1 cellular context compared by ENCODE assay signal in the genomic region with DNA sequence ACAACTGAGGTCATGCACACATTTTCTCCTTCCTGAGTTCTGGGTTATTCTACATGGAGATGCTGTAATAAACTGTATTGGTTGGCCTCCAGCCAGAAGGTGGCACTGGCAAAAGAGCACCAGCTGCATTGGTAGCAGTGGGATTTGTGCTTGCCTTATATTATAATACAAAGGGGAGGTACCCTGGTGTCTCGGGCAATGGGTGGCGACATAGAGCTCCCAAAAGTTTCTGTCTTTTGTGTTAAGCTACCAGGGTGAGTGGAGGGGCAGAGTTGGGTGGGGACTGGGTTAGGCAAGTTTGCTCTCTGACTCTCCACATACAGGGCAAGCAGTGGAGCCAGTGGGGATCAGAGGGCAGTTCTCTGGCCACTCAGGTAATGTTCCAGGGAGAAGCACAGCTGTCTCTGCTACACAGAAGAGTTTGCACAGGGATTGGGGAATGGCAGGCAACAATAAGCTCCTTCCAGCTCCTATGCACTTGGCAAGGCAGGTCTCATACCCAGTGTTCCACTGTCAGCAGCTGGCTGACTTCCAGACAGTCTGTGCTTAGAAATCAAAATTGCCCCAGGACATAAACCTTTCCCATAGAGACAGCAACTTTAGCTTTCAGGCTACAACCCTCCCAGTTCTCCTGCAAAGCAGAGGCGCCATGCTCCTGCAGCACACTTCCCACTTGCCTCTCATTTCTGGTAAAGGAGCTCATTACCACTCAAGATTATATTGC.
TF ChIP-seq lines count a peak whose summit lies in the region.

No MANE protein-coding gene starts in this region.

TF ChIP-seq in WTC11, 78 proteins besides CTCF, POLR2A, EP300 and RAD21:
- TF ChIP-seq, protein P1, sequence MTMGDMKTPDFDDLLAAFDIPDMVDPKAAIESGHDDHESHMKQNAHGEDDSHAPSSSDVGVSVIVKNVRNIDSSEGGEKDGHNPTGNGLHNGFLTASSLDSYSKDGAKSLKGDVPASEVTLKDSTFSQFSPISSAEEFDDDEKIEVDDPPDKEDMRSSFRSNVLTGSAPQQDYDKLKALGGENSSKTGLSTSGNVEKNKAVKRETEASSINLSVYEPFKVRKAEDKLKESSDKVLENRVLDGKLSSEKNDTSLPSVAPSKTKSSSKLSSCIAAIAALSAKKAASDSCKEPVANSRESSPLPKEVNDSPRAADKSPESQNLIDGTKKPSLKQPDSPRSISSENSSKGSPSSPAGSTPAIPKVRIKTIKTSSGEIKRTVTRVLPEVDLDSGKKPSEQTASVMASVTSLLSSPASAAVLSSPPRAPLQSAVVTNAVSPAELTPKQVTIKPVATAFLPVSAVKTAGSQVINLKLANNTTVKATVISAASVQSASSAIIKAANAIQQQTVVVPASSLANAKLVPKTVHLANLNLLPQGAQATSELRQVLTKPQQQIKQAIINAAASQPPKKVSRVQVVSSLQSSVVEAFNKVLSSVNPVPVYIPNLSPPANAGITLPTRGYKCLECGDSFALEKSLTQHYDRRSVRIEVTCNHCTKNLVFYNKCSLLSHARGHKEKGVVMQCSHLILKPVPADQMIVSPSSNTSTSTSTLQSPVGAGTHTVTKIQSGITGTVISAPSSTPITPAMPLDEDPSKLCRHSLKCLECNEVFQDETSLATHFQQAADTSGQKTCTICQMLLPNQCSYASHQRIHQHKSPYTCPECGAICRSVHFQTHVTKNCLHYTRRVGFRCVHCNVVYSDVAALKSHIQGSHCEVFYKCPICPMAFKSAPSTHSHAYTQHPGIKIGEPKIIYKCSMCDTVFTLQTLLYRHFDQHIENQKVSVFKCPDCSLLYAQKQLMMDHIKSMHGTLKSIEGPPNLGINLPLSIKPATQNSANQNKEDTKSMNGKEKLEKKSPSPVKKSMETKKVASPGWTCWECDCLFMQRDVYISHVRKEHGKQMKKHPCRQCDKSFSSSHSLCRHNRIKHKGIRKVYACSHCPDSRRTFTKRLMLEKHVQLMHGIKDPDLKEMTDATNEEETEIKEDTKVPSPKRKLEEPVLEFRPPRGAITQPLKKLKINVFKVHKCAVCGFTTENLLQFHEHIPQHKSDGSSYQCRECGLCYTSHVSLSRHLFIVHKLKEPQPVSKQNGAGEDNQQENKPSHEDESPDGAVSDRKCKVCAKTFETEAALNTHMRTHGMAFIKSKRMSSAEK (CRISPR knock-in tag; IDR thresholded peaks at IDR 0.05; ENCODE audit: borderline replicate concordance): no peak
- TF ChIP-seq JUN (CRISPR knock-in tag; IDR thresholded peaks at IDR 0.05): no peak
- TF ChIP-seq, protein P2, sequence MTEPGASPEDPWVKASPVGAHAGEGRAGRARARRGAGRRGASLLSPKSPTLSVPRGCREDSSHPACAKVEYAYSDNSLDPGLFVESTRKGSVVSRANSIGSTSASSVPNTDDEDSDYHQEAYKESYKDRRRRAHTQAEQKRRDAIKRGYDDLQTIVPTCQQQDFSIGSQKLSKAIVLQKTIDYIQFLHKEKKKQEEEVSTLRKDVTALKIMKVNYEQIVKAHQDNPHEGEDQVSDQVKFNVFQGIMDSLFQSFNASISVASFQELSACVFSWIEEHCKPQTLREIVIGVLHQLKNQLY (CRISPR knock-in tag; IDR thresholded peaks at IDR 0.05): no peak
- TF ChIP-seq, protein P3, sequence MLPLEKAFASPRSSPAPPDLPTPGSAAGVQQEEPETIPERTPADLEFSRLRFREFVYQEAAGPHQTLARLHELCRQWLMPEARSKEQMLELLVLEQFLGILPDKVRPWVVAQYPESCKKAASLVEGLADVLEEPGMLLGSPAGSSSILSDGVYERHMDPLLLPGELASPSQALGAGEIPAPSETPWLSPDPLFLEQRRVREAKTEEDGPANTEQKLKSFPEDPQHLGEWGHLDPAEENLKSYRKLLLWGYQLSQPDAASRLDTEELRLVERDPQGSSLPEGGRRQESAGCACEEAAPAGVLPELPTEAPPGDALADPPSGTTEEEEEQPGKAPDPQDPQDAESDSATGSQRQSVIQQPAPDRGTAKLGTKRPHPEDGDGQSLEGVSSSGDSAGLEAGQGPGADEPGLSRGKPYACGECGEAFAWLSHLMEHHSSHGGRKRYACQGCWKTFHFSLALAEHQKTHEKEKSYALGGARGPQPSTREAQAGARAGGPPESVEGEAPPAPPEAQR (CRISPR knock-in tag; IDR thresholded peaks at IDR 0.05): no peak
- TF ChIP-seq ZNF263 (CRISPR knock-in tag; IDR thresholded peaks at IDR 0.05; ENCODE audit: low read depth): no peak
- TF ChIP-seq RORB (CRISPR knock-in tag; IDR thresholded peaks at IDR 0.05): no peak
- no peak for TF ChIP-seq GRHL2 (CRISPR knock-in tag; IDR thresholded peaks at IDR 0.05; ENCODE audit: insufficient replicate concordance, severe bottlenecking)
- no peak for TF ChIP-seq ZNF232 (CRISPR knock-in tag; IDR thresholded peaks at IDR 0.05)
- no peak for TF ChIP-seq TEAD4 (CRISPR knock-in tag; IDR thresholded peaks at IDR 0.05)
- TF ChIP-seq, protein P4, sequence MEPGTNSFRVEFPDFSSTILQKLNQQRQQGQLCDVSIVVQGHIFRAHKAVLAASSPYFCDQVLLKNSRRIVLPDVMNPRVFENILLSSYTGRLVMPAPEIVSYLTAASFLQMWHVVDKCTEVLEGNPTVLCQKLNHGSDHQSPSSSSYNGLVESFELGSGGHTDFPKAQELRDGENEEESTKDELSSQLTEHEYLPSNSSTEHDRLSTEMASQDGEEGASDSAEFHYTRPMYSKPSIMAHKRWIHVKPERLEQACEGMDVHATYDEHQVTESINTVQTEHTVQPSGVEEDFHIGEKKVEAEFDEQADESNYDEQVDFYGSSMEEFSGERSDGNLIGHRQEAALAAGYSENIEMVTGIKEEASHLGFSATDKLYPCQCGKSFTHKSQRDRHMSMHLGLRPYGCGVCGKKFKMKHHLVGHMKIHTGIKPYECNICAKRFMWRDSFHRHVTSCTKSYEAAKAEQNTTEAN (CRISPR knock-in tag; IDR thresholded peaks at IDR 0.05): no peak
- TF ChIP-seq, protein P5, sequence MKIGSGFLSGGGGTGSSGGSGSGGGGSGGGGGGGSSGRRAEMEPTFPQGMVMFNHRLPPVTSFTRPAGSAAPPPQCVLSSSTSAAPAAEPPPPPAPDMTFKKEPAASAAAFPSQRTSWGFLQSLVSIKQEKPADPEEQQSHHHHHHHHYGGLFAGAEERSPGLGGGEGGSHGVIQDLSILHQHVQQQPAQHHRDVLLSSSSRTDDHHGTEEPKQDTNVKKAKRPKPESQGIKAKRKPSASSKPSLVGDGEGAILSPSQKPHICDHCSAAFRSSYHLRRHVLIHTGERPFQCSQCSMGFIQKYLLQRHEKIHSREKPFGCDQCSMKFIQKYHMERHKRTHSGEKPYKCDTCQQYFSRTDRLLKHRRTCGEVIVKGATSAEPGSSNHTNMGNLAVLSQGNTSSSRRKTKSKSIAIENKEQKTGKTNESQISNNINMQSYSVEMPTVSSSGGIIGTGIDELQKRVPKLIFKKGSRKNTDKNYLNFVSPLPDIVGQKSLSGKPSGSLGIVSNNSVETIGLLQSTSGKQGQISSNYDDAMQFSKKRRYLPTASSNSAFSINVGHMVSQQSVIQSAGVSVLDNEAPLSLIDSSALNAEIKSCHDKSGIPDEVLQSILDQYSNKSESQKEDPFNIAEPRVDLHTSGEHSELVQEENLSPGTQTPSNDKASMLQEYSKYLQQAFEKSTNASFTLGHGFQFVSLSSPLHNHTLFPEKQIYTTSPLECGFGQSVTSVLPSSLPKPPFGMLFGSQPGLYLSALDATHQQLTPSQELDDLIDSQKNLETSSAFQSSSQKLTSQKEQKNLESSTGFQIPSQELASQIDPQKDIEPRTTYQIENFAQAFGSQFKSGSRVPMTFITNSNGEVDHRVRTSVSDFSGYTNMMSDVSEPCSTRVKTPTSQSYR (CRISPR knock-in tag; IDR thresholded peaks at IDR 0.05): no peak
